Comparison of ENCODE assay signal across 27 cellular contexts in the genomic region with DNA sequence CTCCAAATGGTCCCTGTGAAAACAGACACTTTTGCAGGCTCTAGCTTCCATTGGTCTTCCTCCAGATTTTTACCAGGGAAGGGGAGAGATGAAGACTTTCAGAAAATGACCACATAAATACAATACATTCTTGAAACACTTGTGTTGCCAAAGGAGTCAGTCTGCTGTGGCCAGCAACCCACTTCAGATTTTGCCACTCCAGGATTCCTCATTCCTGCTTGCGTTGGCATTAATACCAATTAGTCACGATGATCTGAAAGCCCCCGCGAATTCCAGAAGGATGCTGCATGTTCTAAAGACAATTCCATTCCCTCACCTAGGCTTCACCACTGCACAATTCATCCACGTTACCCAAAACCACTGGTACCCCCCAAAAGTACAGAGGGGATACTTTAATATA. TPM values are rescaled to one million over a fixed set of nuclear protein-coding genes. Genes with fewer than 3 reads are reported as not detected.
"Had no signal": no experiment of that assay in that cellular context is flagged by ENCODE, and none has a peak within 500 bp of the region (broad histone marks: within the 10 kb centered on the region; RNA-seq: fewer than 3 reads in every experiment).

No MANE protein-coding gene starts in this region.

- H3K9me3 ChIP-seq: ascending aorta had no signal

- H3K36me3 ChIP-seq: ascending aorta, brain microvascular endothelial cell, cardiac muscle cell had no signal

- H3K27ac ChIP-seq: ascending aorta, brain microvascular endothelial cell, cardiac muscle cell, VCaP had no signal

- DNase-seq: activated CD4-positive, alpha-beta memory T cell treated with anti-CD3 and anti-CD28 coated beads for 36 hours; activated CD4-positive, alpha-beta T cell treated with anti-CD3 and anti-CD28 coated beads, Interleukin-2, amount 10 ng/mL, durations not matched to agents 7 days and 5 days; activated CD4-positive, CD25-positive, alpha-beta regulatory T cell; activated CD8-positive, alpha-beta memory T cell treated with anti-CD3 and anti-CD28 coated beads for 24 hours; activated effector memory CD4-positive, alpha-beta T cell treated with anti-CD3 and anti-CD28 coated beads, Interleukin-2, amount 50 U/mL, for 16 hours; activated naive CD4-positive, alpha-beta T cell treated with Interleukin-2 at 50 U/mL for 16 hours; activated naive CD8-positive, alpha-beta T cell treated with anti-CD3 and anti-CD28 coated beads, Interleukin-2, amount 50 U/mL, for 24 hours; activated T-cell treated with anti-CD3 and anti-CD28 coated beads, Interleukin-2, amount 50 U/mL, for 4 hours; amniotic stem cell; brain microvascular endothelial cell; Karpas-422; NCI-H1048; NCI-H146; NCI-H187 treated with DMSO at 0.1 percent for 48 hours; NCI-H2081 treated with DMSO at 0.1 percent for 48 hours; NCI-H2171; NCI-H2227 treated with DMSO at 0.1 percent for 48 hours; NCI-H526; NCI-H82; SIG-M5; T-helper 17 cell; T-helper 9 cell had no signal

- H3K27me3 ChIP-seq: ascending aorta, brain microvascular endothelial cell had no signal

- ATAC-seq: activated naive CD4-positive, alpha-beta T cell treated with anti-CD3 and anti-CD28 coated beads, Interleukin-2, amount 50 U/mL, for 72 hours; activated naive CD8-positive, alpha-beta T cell treated with anti-CD3 and anti-CD28 coated beads, Interleukin-2, amount 50 U/mL, for 24 hours; activated T-cell treated with anti-CD3 and anti-CD28 coated beads, Interleukin-2, amount 50 U/mL, for 4 hours; T-helper 17 cell had no signal

- H3K4me3 ChIP-seq: ascending aorta, cardiac muscle cell had no signal

- H3K4me1 ChIP-seq: ascending aorta had no signal

RNA-seq across cellular contexts. Expression of a gene that starts 7.9 kb away (rescaled TPM):
- total RNA-seq: OCI-LY7 had no signal
